6 cellular contexts compared by ENCODE assay signal in genomic region chr17:58593121-58593520, GRCh38.
"Had no signal": no experiment of that assay in that cellular context is flagged by ENCODE, and none has a peak within 500 bp of the region (broad histone marks: within the 10 kb centered on the region; RNA-seq: fewer than 3 reads in every experiment).

No MANE protein-coding gene starts in this region.

- DNase-seq: GOT3, H7, HFFc6, IMR-90 had no signal

- H3K27ac Mint-ChIP-seq: HFFc6 had no signal

- H3K4me3 Mint-ChIP-seq: HFFc6 had no signal

- ATAC-seq: HCT116, K562 had no signal

- H3K9me3 Mint-ChIP-seq: HFFc6 had no signal
